Comparison of ENCODE assay signal across 4 cellular contexts in genomic region chr22:22955276-22955798, GRCh38.
"Had no signal": no experiment of that assay in that cellular context is flagged by ENCODE, and none has a peak within 500 bp of the region (broad histone marks: within the 10 kb centered on the region; RNA-seq: fewer than 3 reads in every experiment).

No MANE protein-coding gene starts in this region.

- H3K36me3 ChIP-seq: lower lobe of right lung, stomach, thoracic aorta had no signal

- H3K27ac ChIP-seq: lower lobe of right lung, skin epidermis, stomach, thoracic aorta had no signal

- H3K9me3 ChIP-seq: lower lobe of right lung, stomach, thoracic aorta had no signal

- H3K4me1 ChIP-seq: lower lobe of right lung had no signal

- H3K4me3 ChIP-seq: lower lobe of right lung, skin epidermis, stomach, thoracic aorta had no signal
